ENCODE assay signal across 13 cellular contexts in the genomic region with DNA sequence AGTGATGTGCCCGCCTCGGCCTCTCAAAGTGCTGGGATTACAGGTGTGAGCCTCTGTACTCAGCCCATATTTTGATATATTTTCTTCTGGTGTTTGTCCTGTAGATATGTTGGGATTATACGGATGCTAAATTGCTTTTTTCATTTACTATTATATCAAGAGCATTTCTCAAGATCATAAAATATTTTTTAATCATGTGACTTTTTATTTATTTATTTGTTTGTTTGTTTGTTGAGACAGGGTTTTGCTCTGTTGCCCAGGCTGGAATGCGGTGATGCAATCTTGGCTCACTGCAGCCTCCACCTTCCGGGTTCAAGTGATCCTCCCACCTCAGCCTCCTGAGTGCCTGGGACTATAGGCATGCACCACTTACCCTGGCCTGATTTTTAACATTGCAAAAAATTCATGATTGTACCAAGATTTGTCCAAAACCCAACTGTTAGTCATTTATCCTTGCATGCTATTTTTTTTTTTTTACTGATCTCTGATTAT. TPM values are rescaled to one million over a fixed set of nuclear protein-coding genes. Genes with fewer than 3 reads are reported as not detected.
A peak's percentile ranks its signal among the peaks of the same experiment; 100 is the strongest.
DNase-seq lines count a peak whose midpoint lies in the region; ATAC-seq and TF ChIP-seq lines count a peak whose summit lies in the region.
"Had no signal": no experiment of that assay in that cellular context is flagged by ENCODE, and none has a peak within 500 bp of the region (broad histone marks: within the 10 kb centered on the region; RNA-seq: fewer than 3 reads in every experiment).

No MANE protein-coding gene starts in this region.

- no peak overlapping the region for H3K14ac ChIP-seq in mesenchymal stem cell (ENCODE audit: low read length in 2 of 2)

- H2AFZ ChIP-seq in GM23248 = no peak overlapping the region
- H2AFZ ChIP-seq in OCI-LY1 (ENCODE audit: low read length) = no peak overlapping the region
- H2AFZ ChIP-seq in mesenchymal stem cell (ENCODE audit: low read depth, low read length) = no peak overlapping the region

- H3K18ac ChIP-seq in mesenchymal stem cell (ENCODE audit: low read depth in 1 of 2, low read length in 2 of 2) = no peak overlapping the region

- H3K4me2 ChIP-seq in GM23248 (ENCODE audit: unreplicated experiment) (peak overlapping the region; percentile 60), OCI-LY1 (ENCODE audit: low read length) (no peak overlapping the region), mesenchymal stem cell (ENCODE audit: low read length, poor library complexity, severe bottlenecking) (no peak overlapping the region)

- no peak overlapping the region for H4K8ac ChIP-seq in mesenchymal stem cell (ENCODE audit: low read length)

- no peaks in the 10 kb centered on the region for H3K9me3 Mint-ChIP-seq in CD14-positive monocyte
- H3K9me3 Mint-ChIP-seq: CD4-positive, alpha-beta memory T cell; H9; IgD-negative memory B cell had no signal

- intact Hi-C loops in CD14-positive monocyte (cut with micrococcal nuclease) = loop anchor here (5.0 to 10.0 kb wide), 4 partner anchors 165 to 345 kb away; a partner anchor contains a TSS

- no peaks in the 10 kb centered on the region for H3K9me3 ChIP-seq in GM23248 (ENCODE audit: low read depth)
- no peaks in the 10 kb centered on the region for H3K9me3 ChIP-seq in OCI-LY1 (ENCODE audit: low read length)
- H3K9me3 ChIP-seq in mesenchymal stem cell (ENCODE audit: control insufficient read depth, low read length) = no peaks in the 10 kb centered on the region

- H3K27ac ChIP-seq in GM23248 = no peak overlapping the region
- peak overlapping the region; percentile 84 for H3K27ac ChIP-seq in OCI-LY1 (ENCODE audit: low read depth, low read length, poor library complexity, severe bottlenecking)
- H3K27ac ChIP-seq in mesenchymal stem cell (ENCODE audit: low read length, poor library complexity, severe bottlenecking) = no peak overlapping the region
- H3K27ac ChIP-seq: C4-2B had no signal

- H3K4me3 ChIP-seq in GM23248 (no peak overlapping the region), OCI-LY1 (ENCODE audit: low read depth, low read length, poor library complexity, severe bottlenecking) (no peak overlapping the region), mesenchymal stem cell (ENCODE audit: insufficient read depth in 1 of 2, low read depth in 1 of 2, low read length in 2 of 2) (peak overlapping the region in 1 of 2 experiments; percentile 69)

- no peak for ATAC-seq in GM18498 (IDR thresholded peaks at IDR 0.05; ENCODE audit: unreplicated experiment)

- H3F3A ChIP-seq in GM23248 (ENCODE audit: insufficient read depth) (peaks cover 26% of the 10 kb centered on the region), OCI-LY1 (ENCODE audit: insufficient read depth, low read length) (peaks cover 5% of the 10 kb centered on the region; the same call in 1 of the 2 replicates)

- H2BK120ac ChIP-seq in mesenchymal stem cell (ENCODE audit: low read depth, low read length) = no peak overlapping the region

- DNase-seq in GM23248 = no peak
- no peak for DNase-seq in mesenchymal stem cell
- no peak for DNase-seq in activated CD4-positive, CD25-positive, alpha-beta regulatory T cell (lab: John Stamatoyannopoulos, UW)
- no peak for DNase-seq in CD14-positive monocyte (ENCODE audit: low spot score)
- DNase-seq: AML-193; CD4-positive, alpha-beta memory T cell; DMS79 treated with DMSO at 0.1 percent for 48 hours; GF-D8; H9 had no signal

- H3K36me3 Mint-ChIP-seq in CD14-positive monocyte = no peaks in the 10 kb centered on the region

- in situ Hi-C loops in GM23248 (cut with MboI) = loop anchor here (5.0 to 10.0 kb wide), 2 partner anchors 77 to 205 kb away; a partner anchor contains a TSS

- H3K4me1 Mint-ChIP-seq in CD14-positive monocyte = peaks cover 25% of the 10 kb centered on the region

- H3K36me3 ChIP-seq in GM23248 (ENCODE audit: low read depth) (no peaks in the 10 kb centered on the region), OCI-LY1 (ENCODE audit: insufficient read depth, low read length) (peaks cover 6% of the 10 kb centered on the region; the same call in 1 of the 2 replicates), mesenchymal stem cell (ENCODE audit: control insufficient read depth in 1 of 2, insufficient read depth in 2 of 2, low read depth in 1 of 2, low read length in 2 of 2) (no peaks in the 10 kb centered on the region)

- no peak overlapping the region for H3K4me3 Mint-ChIP-seq in CD14-positive monocyte
- H3K4me3 Mint-ChIP-seq: H9 had no signal

- no peak overlapping the region for H2BK15ac ChIP-seq in mesenchymal stem cell (ENCODE audit: low read depth, poor library complexity, severe bottlenecking)

- H3K27ac Mint-ChIP-seq in CD14-positive monocyte = no peak overlapping the region
- H3K27ac Mint-ChIP-seq: H9 had no signal

- no peak overlapping the region for H4K91ac ChIP-seq in mesenchymal stem cell (ENCODE audit: low read length)

- WGBS in GM23248 (ENCODE audit: low coverage in 1 of 2, low lambda C conversion rate in 2 of 2, missing lambda C conversion rate in 2 of 2), 2 experiments = 70 to 75% methylated on average over 5 of the region's 5 CpGs
- whole genome bisulfite sequencing in mesenchymal stem cell = 95% methylated on average over 4 of the region's 5 CpGs

- H3K79me1 ChIP-seq in mesenchymal stem cell (replicated peaks; ENCODE audit: low read length, poor library complexity, severe bottlenecking) = peaks cover 2% of the 10 kb centered on the region

- H3K9me2 ChIP-seq in GM23248 (ENCODE audit: insufficient read depth) (no peaks in the 10 kb centered on the region), OCI-LY1 (ENCODE audit: low read depth, low read length) (no peaks in the 10 kb centered on the region)

- H3K79me2 ChIP-seq in GM23248 (ENCODE audit: insufficient read depth) = peaks cover 16% of the 10 kb centered on the region
- peaks cover 26% of the 10 kb centered on the region for H3K79me2 ChIP-seq in OCI-LY1 (ENCODE audit: insufficient read depth, low read length)

- H3K4ac ChIP-seq in mesenchymal stem cell (ENCODE audit: low read depth in 1 of 2, low read length in 2 of 2) = no peak overlapping the region

- peaks cover 25% of the 10 kb centered on the region for H3K4me1 ChIP-seq in GM23248 (ENCODE audit: insufficient read depth)
- peaks cover 41% of the 10 kb centered on the region for H3K4me1 ChIP-seq in OCI-LY1 (ENCODE audit: insufficient read depth, low read length, severe bottlenecking)
- H3K4me1 ChIP-seq in mesenchymal stem cell (ENCODE audit: control insufficient read depth, insufficient read depth, low read depth, low read length) = peaks cover 16% of the 10 kb centered on the region

- H3K23ac ChIP-seq in mesenchymal stem cell (ENCODE audit: low read length in 2 of 2) = no peak overlapping the region

- H4K20me1 ChIP-seq in GM23248 (ENCODE audit: insufficient read depth) = no peaks in the 10 kb centered on the region
- H4K20me1 ChIP-seq in OCI-LY1 (ENCODE audit: insufficient read depth, low read length) = no peaks in the 10 kb centered on the region

- H3K27me3 ChIP-seq in GM23248 (replicated peaks; ENCODE audit: insufficient read depth) = no peaks in the 10 kb centered on the region
- no peaks in the 10 kb centered on the region for H3K27me3 ChIP-seq in OCI-LY1 (ENCODE audit: insufficient read depth, low read length)
- H3K27me3 ChIP-seq in mesenchymal stem cell (ENCODE audit: control insufficient read depth in 1 of 2, insufficient read depth in 1 of 2, low read length in 2 of 2) = no peaks in the 10 kb centered on the region

- peaks cover 0 to 5% (median 2%) of the 10 kb centered on the region in 3 donors for H3K27me3 Mint-ChIP-seq in CD14-positive monocyte (ENCODE audit: low read depth in 3 of 3)
- H3K27me3 Mint-ChIP-seq: CD4-positive, alpha-beta memory T cell; IgD-negative memory B cell had no signal

- TF ChIP-seq CTCF in OCI-LY1 (IDR thresholded peaks at IDR 0.05; ENCODE audit: low read length) (no peak), CD14-positive monocyte (IDR thresholded peaks at IDR 0.05) (no peak)

- peak overlapping the region; percentile 33 for H3K9ac ChIP-seq in GM23248
- no peak overlapping the region for H3K9ac ChIP-seq in OCI-LY1 (ENCODE audit: low read length)
- H3K9ac ChIP-seq in mesenchymal stem cell (ENCODE audit: low read length) = peak overlapping the region; percentile 77

- no peak overlapping the region for H2AK5ac ChIP-seq in mesenchymal stem cell (ENCODE audit: low read length, severe bottlenecking)

- no peak overlapping the region for H2BK5ac ChIP-seq in mesenchymal stem cell (ENCODE audit: low read depth, low read length, poor library complexity, severe bottlenecking)

- H2BK12ac ChIP-seq in mesenchymal stem cell (ENCODE audit: low read length in 2 of 2) = no peak overlapping the region

RNA-seq across cellular contexts. Expression of a gene that starts 2.7 kb away (rescaled TPM):
- 30.7 and 33.8 TPM in 2 replicates for total RNA-seq in GM23248 (2014; rRNA removed; shearing (Covaris generic))
- polyA plus RNA-seq in GM23248 (2016; fragmentation: Nextera tagmentation; extraction: Ambion mirVana) (45.1 and 46.2 TPM in 2 replicates), CD14-positive monocyte (10 to 100 TPM; 52.9 to 54.0 TPM)
- 35.4 TPM for polyA plus RNA-seq in mesenchymal stem cell (2013, experiment 1 of 2)
- polyA plus RNA-seq in mesenchymal stem cell (2013, experiment 2 of 2) = 33.7 TPM

RNA-seq across cellular contexts. Expression of a gene that starts 23.6 kb away (rescaled TPM):
- 5.4 and 9.6 TPM in 2 replicates for total RNA-seq in GM23248 (2014; rRNA removed; shearing (Covaris generic))
- polyA plus RNA-seq in GM23248 (2016; fragmentation: Nextera tagmentation; extraction: Ambion mirVana) = 17.0 and 21.8 TPM in 2 replicates
- 4.0 TPM for polyA plus RNA-seq in mesenchymal stem cell (2013, experiment 1 of 2)
- 5.2 TPM for polyA plus RNA-seq in mesenchymal stem cell (2013, experiment 2 of 2)
- polyA plus RNA-seq in CD14-positive monocyte = 10 to 100 TPM; 10.5 to 17.3 TPM

RNA-seq across cellular contexts. Expression of a gene that starts 23.9 kb away (rescaled TPM):
- 14.9 and 15.7 TPM in 2 replicates for total RNA-seq in GM23248 (2014; rRNA removed; shearing (Covaris generic))
- polyA plus RNA-seq in GM23248 (2016; fragmentation: Nextera tagmentation; extraction: Ambion mirVana) (11.4 and 13.4 TPM in 2 replicates), CD14-positive monocyte (1 to 10 TPM; 3.5 to 8.8 TPM)
- 11.6 TPM for polyA plus RNA-seq in mesenchymal stem cell (2013, experiment 1 of 2)
- 11.5 TPM for polyA plus RNA-seq in mesenchymal stem cell (2013, experiment 2 of 2)
